ENCODE assay signal across 17 cellular contexts in the genomic region with DNA sequence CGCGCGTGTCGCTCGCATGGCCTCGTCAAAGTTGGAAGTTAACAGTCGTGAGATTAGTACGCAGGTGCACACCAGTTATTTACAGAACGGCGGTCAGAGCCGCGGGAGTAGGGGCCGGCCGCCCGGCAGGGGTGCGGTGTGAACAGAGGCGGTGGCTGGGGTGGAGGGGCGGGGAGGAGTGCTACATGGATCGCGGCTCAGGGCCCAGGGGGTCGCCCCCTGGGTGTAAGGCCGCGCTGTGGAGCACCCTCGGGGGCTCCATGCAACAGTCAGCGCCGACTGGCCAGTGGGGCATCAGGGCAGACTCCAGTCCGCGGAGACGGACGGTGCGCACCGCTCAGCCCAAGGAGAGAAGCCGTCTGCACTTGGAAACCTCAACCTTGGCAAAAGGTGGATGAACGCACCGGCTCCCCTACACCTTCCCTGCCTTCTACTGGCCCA.
"Had no signal": no experiment of that assay in that cellular context is flagged by ENCODE, and none has a peak within 500 bp of the region (broad histone marks: within the 10 kb centered on the region; RNA-seq: fewer than 3 reads in every experiment).

No MANE protein-coding gene starts in this region.

- H3K4me3 Mint-ChIP-seq: activated CD8-positive, alpha-beta T cell treated with anti-CD3 and anti-CD28 coated beads for 36 hours; activated T-cell treated with anti-CD3 and anti-CD28 coated beads, Interleukin-2, amount 50 U/mL, for 72 hours; mesothelial cell of epicardium; nephron progenitor cell had no signal

- H3K4me3 ChIP-seq: gastroesophageal sphincter, sigmoid colon, tibial nerve had no signal

- H3K27ac Mint-ChIP-seq: activated CD8-positive, alpha-beta T cell treated with anti-CD3 and anti-CD28 coated beads for 36 hours; activated T-cell treated with anti-CD3 and anti-CD28 coated beads, Interleukin-2, amount 50 U/mL, for 72 hours; mesothelial cell of epicardium; nephron progenitor cell had no signal

- H3K27ac ChIP-seq: gastroesophageal sphincter, sigmoid colon, tibial nerve, VCaP had no signal

- H3K27me3 Mint-ChIP-seq: activated CD8-positive, alpha-beta T cell treated with anti-CD3 and anti-CD28 coated beads for 36 hours had no signal

- FAIRE-seq: keratinocyte had no signal

- H3K4me1 ChIP-seq: gastroesophageal sphincter, sigmoid colon, tibial nerve had no signal

- ATAC-seq: activated CD8-positive, alpha-beta T cell treated with anti-CD3 and anti-CD28 coated beads for 36 hours; activated T-cell treated with anti-CD3 and anti-CD28 coated beads, Interleukin-2, amount 50 U/mL, for 72 hours; gastroesophageal sphincter; left ventricle myocardium superior; SK-N-SH treated with all-trans-retinoic acid at 6 μM for 48 hours had no signal

- H3K4me1 Mint-ChIP-seq: mesothelial cell of epicardium, nephron progenitor cell had no signal

- H3K27me3 ChIP-seq: gastroesophageal sphincter, sigmoid colon, tibial nerve had no signal

- H3K36me3 ChIP-seq: sigmoid colon had no signal

- DNase-seq: activated CD4-positive, alpha-beta T cell treated with anti-CD3 and anti-CD28 coated beads for 1 hour; activated CD8-positive, alpha-beta memory T cell treated with anti-CD3 and anti-CD28 coated beads, Interleukin-2, amount 50 U/mL, for 48 hours; activated CD8-positive, alpha-beta T cell treated with anti-CD3 and anti-CD28 coated beads for 36 hours; activated naive CD4-positive, alpha-beta T cell; activated T-cell treated with anti-CD3 and anti-CD28 coated beads, Interleukin-2, amount 50 U/mL, for 72 hours; anterior cingulate cortex; cerebellar nuclear complex; left ventricle myocardium superior; nephron progenitor cell; sigmoid colon; stimulated activated CD4-positive, alpha-beta T cell treated with anti-CD3 and anti-CD28 coated beads, Interleukin-1b, Interleukin-23, amount 100 ng/mL, for 48 hours had no signal
